ENCODE assay signal across 8 cellular contexts in the genomic region with DNA sequence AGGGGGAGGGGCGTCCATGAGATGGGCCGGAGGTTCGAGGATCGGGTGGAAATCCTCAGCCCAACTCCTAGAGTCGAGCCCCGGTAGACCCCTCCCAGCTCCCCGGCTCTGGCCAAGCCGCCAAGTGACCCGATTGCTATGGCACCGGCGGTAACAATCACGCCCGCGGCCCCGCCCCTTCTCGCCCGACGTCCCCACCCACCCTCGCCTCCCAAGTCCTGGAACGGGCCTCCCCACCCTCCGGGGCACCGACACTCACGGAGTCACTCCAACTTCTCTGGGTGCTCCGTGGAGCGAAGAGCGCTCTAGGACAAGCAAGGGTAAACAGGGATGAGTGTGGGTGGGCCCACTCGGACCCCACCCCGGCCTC. TPM values are rescaled to one million over a fixed set of nuclear protein-coding genes. Genes with fewer than 3 reads are reported as not detected.
DNase-seq lines count a peak whose midpoint lies in the region; ATAC-seq and TF ChIP-seq lines count a peak whose summit lies in the region.

A gene (plus strand): TSS at position 204 of the 370 bp plus-strand sequence. CDS start 5,050 bp downstream, outside the sequence.

- POLR2A ChIA-PET in AG04450 (lab: Yijun Ruan, JAX): interaction anchor here (1.0 kb wide), 1 partner anchor 209 kb away, joined by 3 read pairs; a partner anchor contains a TSS

- H3K4me3 ChIP-seq in AG04450 (ENCODE audit: low read depth, low read length) (peak within 1 kb of the TSS; percentile 90), GM23248 (peak within 1 kb of the TSS; percentile 97), mammary epithelial cell (replicated peaks in 1 of 3; ENCODE audit: insufficient read depth in 1 of 3, low read depth in 2 of 3, low read length in 3 of 3) (peak within 1 kb of the TSS; percentile 91 to 99 (median 96)), skeletal muscle satellite cell (ENCODE audit: low read length) (peak within 1 kb of the TSS; percentile 97)

- peak within 1 kb of the TSS; percentile 98 for H3K9ac ChIP-seq in GM23248
- H3K9ac ChIP-seq in mammary epithelial cell (ENCODE audit: insufficient read depth, low read length): peak within 1 kb of the TSS; percentile 97
- H3K9ac ChIP-seq in skeletal muscle satellite cell (ENCODE audit: low read depth, low read length): peak within 1 kb of the TSS; percentile 99

- in situ Hi-C loops in GM23248 (cut with MboI) (no loop called here), mammary epithelial cell (cut with MboI; ENCODE audit: low sequenced_read_pairs in 2 of 2) (no loop called here)

- TF ChIP-seq CTCF in AG04450 (IDR thresholded peaks at IDR 0.05; ENCODE audit: low read depth, low read length): no peak
- TF ChIP-seq CTCF in mammary epithelial cell (conservative IDR thresholded peaks at IDR 0.05 in 1 of 2, IDR thresholded peaks at IDR 0.05 in 1 of 2; ENCODE audit: extremely low read depth in 1 of 2, insufficient read depth in 1 of 2, low read depth in 1 of 2, low read length in 2 of 2): no peak

- H3K4me2 ChIP-seq in GM23248 (ENCODE audit: unreplicated experiment) (peak within 1 kb of the TSS; percentile 91), mammary epithelial cell (ENCODE audit: insufficient read depth, low read depth, low read length) (peak within 1 kb of the TSS; percentile 98), skeletal muscle satellite cell (ENCODE audit: low read length) (peak within 1 kb of the TSS; percentile 98)

- H3K4me1 ChIP-seq in GM23248 (ENCODE audit: insufficient read depth): no peaks in the 10 kb centered on the region
- H3K4me1 ChIP-seq in mammary epithelial cell (ENCODE audit: insufficient read depth, low read length): peaks cover 3% of the 10 kb centered on the region
- H3K4me1 ChIP-seq in skeletal muscle satellite cell (ENCODE audit: control insufficient read depth, insufficient read depth, low read length): peaks cover 4% of the 10 kb centered on the region

- H4K20me1 ChIP-seq in GM23248 (ENCODE audit: insufficient read depth) (no peaks in the 10 kb centered on the region), mammary epithelial cell (ENCODE audit: insufficient read depth, low read length) (no peaks in the 10 kb centered on the region)

- no peaks in the 10 kb centered on the region for H3K9me2 ChIP-seq in GM23248 (ENCODE audit: insufficient read depth)

- 2 to 3% methylated on average over 14 to 28 of the region's 28 CpGs for WGBS in GM23248 (ENCODE audit: low coverage in 1 of 2, low lambda C conversion rate in 2 of 2, missing lambda C conversion rate in 2 of 2), 2 experiments
- 0% methylated on average over 1 of the region's 28 CpGs for WGBS in mammary epithelial cell (ENCODE audit: low coverage, missing lambda C conversion rate)

- H3K27ac ChIP-seq in AG04450 (ENCODE audit: low read depth, low read length): peak within 1 kb of the TSS; percentile 11
- H3K27ac ChIP-seq in GM23248: peak within 1 kb of the TSS; percentile 67
- peak within 1 kb of the TSS; percentile 91 for H3K27ac ChIP-seq in mammary epithelial cell (ENCODE audit: insufficient read depth, low read depth, low read length)

- H3K9me3 ChIP-seq in AG04450 (ENCODE audit: control insufficient read depth, insufficient read depth, low read length): no peaks in the 10 kb centered on the region; the same call in 1 of the 2 replicates
- H3K9me3 ChIP-seq in GM23248 (ENCODE audit: low read depth): no peaks in the 10 kb centered on the region
- H3K9me3 ChIP-seq in mammary epithelial cell (replicated peaks; ENCODE audit: insufficient read depth, low read length): no peaks in the 10 kb centered on the region
- H3K9me3 ChIP-seq in skeletal muscle satellite cell (replicated peaks; ENCODE audit: low read length): no peaks in the 10 kb centered on the region

- H2AFZ ChIP-seq in GM23248 (peak within 1 kb of the TSS; percentile 94), mammary epithelial cell (ENCODE audit: low read depth, low read length) (peak within 1 kb of the TSS; percentile 100)

- peaks cover 12% of the 10 kb centered on the region; the same call in 1 of the 2 replicates for H3F3A ChIP-seq in GM23248 (ENCODE audit: insufficient read depth)

- intact Hi-C loops in mammary epithelial cell (cut with micrococcal nuclease): loop anchor here (10.0 kb wide), 1 partner anchor 204 kb away; a partner anchor contains a TSS

- no peaks in the 10 kb centered on the region for H3K27me3 ChIP-seq in AG04450 (ENCODE audit: control insufficient read depth, insufficient read depth, low read length)
- no peaks in the 10 kb centered on the region for H3K27me3 ChIP-seq in GM23248 (replicated peaks; ENCODE audit: insufficient read depth)
- H3K27me3 ChIP-seq in mammary epithelial cell (ENCODE audit: insufficient read depth, low read length): no peaks in the 10 kb centered on the region
- H3K27me3 ChIP-seq in skeletal muscle satellite cell (ENCODE audit: control insufficient read depth, insufficient read depth, low read length): peaks cover 26% of the 10 kb centered on the region

- dilution Hi-C loops in mammary epithelial cell (cut with HindIII; ENCODE audit: low sequenced_read_pairs): no loop called here

- no peak for DNase-seq in AG04450 (ENCODE audit: low read depth, low spot score)
- DNase-seq in GM23248: peak; percentile 87
- DNase-seq in mammary epithelial cell: peak; percentile 15
- peak; percentile 90 for DNase-seq in iPS-NIHi11 (ENCODE audit: low spot score)
- no peak for DNase-seq in OCI-M2 (lab: John Stamatoyannopoulos, UW; ENCODE audit: unreplicated experiment)
- no peak for DNase-seq in NCI-H1048 (lab: John Stamatoyannopoulos, UW)

- ATAC-seq in SK-N-SH treated with all-trans-retinoic acid at 6 μM for 48 hours: peak; percentile 83

- no peaks in the 10 kb centered on the region for H3K79me2 ChIP-seq in GM23248 (ENCODE audit: insufficient read depth)
- H3K79me2 ChIP-seq in mammary epithelial cell (ENCODE audit: insufficient read depth, low read length): no peaks in the 10 kb centered on the region

- CTCF ChIA-PET in AG04450 (lab: Charles Lee) (interaction anchor here (0.8 to 3.0 kb wide), 3 partner anchors 23 to 24 kb away, joined by 3 to 11 read pairs (median 3); no protein-coding TSS in a partner anchor), mammary epithelial cell (lab: Charles Lee; ENCODE audit: low non-redundant PET) (no interaction called here)

- BruUV-seq in mammary epithelial cell (replicated peaks; lab: Mats Ljungman, UMichigan): no TSS peak

- H3K36me3 ChIP-seq in GM23248 (ENCODE audit: low read depth) (no peaks in the 10 kb centered on the region), mammary epithelial cell (ENCODE audit: insufficient read depth, low read length) (no peaks in the 10 kb centered on the region), skeletal muscle satellite cell (ENCODE audit: insufficient read depth, low read length) (no peaks in the 10 kb centered on the region)

TF ChIP-seq in SK-N-SH treated with all-trans-retinoic acid at 6 μM for 48 hours, 23 proteins besides CTCF, POLR2A, EP300 and RAD21:
- TF ChIP-seq, protein P1, sequence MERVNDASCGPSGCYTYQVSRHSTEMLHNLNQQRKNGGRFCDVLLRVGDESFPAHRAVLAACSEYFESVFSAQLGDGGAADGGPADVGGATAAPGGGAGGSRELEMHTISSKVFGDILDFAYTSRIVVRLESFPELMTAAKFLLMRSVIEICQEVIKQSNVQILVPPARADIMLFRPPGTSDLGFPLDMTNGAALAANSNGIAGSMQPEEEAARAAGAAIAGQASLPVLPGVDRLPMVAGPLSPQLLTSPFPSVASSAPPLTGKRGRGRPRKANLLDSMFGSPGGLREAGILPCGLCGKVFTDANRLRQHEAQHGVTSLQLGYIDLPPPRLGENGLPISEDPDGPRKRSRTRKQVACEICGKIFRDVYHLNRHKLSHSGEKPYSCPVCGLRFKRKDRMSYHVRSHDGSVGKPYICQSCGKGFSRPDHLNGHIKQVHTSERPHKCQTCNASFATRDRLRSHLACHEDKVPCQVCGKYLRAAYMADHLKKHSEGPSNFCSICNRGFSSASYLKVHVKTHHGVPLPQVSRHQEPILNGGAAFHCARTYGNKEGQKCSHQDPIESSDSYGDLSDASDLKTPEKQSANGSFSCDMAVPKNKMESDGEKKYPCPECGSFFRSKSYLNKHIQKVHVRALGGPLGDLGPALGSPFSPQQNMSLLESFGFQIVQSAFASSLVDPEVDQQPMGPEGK (CRISPR knock-in tag; IDR thresholded peaks at IDR 0.05; ENCODE audit: borderline replicate concordance): 0 out of 2 replicates have a peak, but pooled peaks have one; percentile 4
- no peak for TF ChIP-seq ZC3H10 (CRISPR knock-in tag; IDR thresholded peaks at IDR 0.05)
- TF ChIP-seq, protein P2, sequence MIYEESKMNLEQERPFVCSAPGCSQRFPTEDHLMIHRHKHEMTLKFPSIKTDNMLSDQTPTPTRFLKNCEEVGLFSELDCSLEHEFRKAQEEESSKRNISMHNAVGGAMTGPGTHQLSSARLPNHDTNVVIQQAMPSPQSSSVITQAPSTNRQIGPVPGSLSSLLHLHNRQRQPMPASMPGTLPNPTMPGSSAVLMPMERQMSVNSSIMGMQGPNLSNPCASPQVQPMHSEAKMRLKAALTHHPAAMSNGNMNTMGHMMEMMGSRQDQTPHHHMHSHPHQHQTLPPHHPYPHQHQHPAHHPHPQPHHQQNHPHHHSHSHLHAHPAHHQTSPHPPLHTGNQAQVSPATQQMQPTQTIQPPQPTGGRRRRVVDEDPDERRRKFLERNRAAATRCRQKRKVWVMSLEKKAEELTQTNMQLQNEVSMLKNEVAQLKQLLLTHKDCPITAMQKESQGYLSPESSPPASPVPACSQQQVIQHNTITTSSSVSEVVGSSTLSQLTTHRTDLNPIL (CRISPR knock-in tag; IDR thresholded peaks at IDR 0.05; ENCODE audit: low read depth): no peak

RNA-seq across cellular contexts. Expression of the gene that starts here (rescaled TPM):
- polyA plus RNA-seq in AG04450 (2011; rRNA removed) (3.3 and 3.6 TPM in 2 replicates), GM23248 (2016; fragmentation: Nextera tagmentation; extraction: Ambion mirVana) (9.8 and 10.4 TPM in 2 replicates), mammary epithelial cell (3.9 TPM)
- 3.5 and 6.7 TPM in 2 replicates for polyA minus RNA-seq in AG04450 (2011; rRNA and poly(A)+ RNA removed)
- 2.3 and 6.2 TPM in 2 replicates for total RNA-seq in GM23248 (2014; rRNA removed; shearing (Covaris generic))
- total RNA-seq in mammary epithelial cell: 1 to 10 TPM; 4.5 to 7.3 TPM
- polyA minus RNA-seq in mammary epithelial cell: 3.2 TPM
- 1.5 and 3.0 TPM in 2 replicates for total RNA-seq in skeletal muscle satellite cell (2012; rRNA removed)

Comparison
In these comparisons a context has a peak if more than half of its experiments do, and no peak if none do; other contexts are left out.
1. DNase-seq: peak in GM23248 (single experiment), mammary epithelial cell (single experiment) and iPS-NIHi11 (single experiment); none in AG04450 (single experiment), OCI-M2 (single experiment) and NCI-H1048 (single experiment).
2. H3K27ac ChIP-seq: peak in every context shown above with its lines; median percentile 91 in mammary epithelial cell; 67 in GM23248; 11 in AG04450.
3. Peak in every context shown above with its lines, with median percentiles within 50 percentile points of each other: H3K4me3 ChIP-seq, H3K4me2 ChIP-seq and H3K9ac ChIP-seq.